In genomic region chr7:74658171-74659004, GRCh38 we compare ENCODE assay signal across 8 cellular contexts. TPM values are rescaled to one million over a fixed set of nuclear protein-coding genes. Genes with fewer than 3 reads are reported as not detected.
DNase-seq lines count a peak whose midpoint lies in the region; ATAC-seq and TF ChIP-seq lines count a peak whose summit lies in the region.

No MANE protein-coding gene starts in this region.

- peak overlapping the region; percentile 98 for H3K4me2 ChIP-seq in PC-3 (ENCODE audit: low read length)

- no peaks in the 10 kb centered on the region for H3K27me3 Mint-ChIP-seq in IgD-negative memory B cell
- H3K27me3 Mint-ChIP-seq in activated T-cell treated with anti-CD3 and anti-CD28 coated beads, Interleukin-2, amount 50 U/mL, for 24 hours = no peaks in the 10 kb centered on the region

- H3K4me1 ChIP-seq in PC-3 (ENCODE audit: insufficient read depth, low read length) (peaks cover 52% of the 10 kb centered on the region), mucosa of rectum (ENCODE audit: control insufficient read depth in 2 of 2, insufficient read depth in 2 of 2, low read length in 2 of 2) (peaks cover 11 to 20% of the 10 kb centered on the region in 2 donors)

- H3K27me3 ChIP-seq in PC-3 (ENCODE audit: low read length) (no peaks in the 10 kb centered on the region), mucosa of rectum (ENCODE audit: control insufficient read depth in 2 of 2, insufficient read depth in 2 of 2, low read length in 2 of 2) (no peaks in the 10 kb centered on the region)

- peak overlapping the region; percentile 82 for H3K27ac ChIP-seq in PC-3 (ENCODE audit: low read length)
- peak overlapping the region; percentile 86 to 94 for H3K27ac ChIP-seq in mucosa of rectum (ENCODE audit: low read depth in 2 of 2, low read length in 2 of 2)

- CTCF ChIA-PET in PC-3 (lab: Charles Lee) = interaction anchor here (0.7 kb wide), 1 partner anchor 245 kb away, joined by 9 read pairs; no protein-coding TSS in a partner anchor

- H3K9me3 Mint-ChIP-seq in IgD-negative memory B cell = no peaks in the 10 kb centered on the region
- H3K9me3 Mint-ChIP-seq in activated T-cell treated with anti-CD3 and anti-CD28 coated beads, Interleukin-2, amount 50 U/mL, for 24 hours = no peaks in the 10 kb centered on the region

- H3K36me3 ChIP-seq in PC-3 (ENCODE audit: low read depth, low read length) = no peaks in the 10 kb centered on the region
- H3K36me3 ChIP-seq in mucosa of rectum (ENCODE audit: control insufficient read depth in 2 of 2, insufficient read depth in 2 of 2, low read length in 2 of 2) = no peaks in the 10 kb centered on the region

- no peaks in the 10 kb centered on the region for H3K9me2 ChIP-seq in PC-3 (replicated peaks; ENCODE audit: low read length)

- BruUV-seq in PC-3 (replicated peaks; lab: Mats Ljungman, UMichigan) = no TSS peak

- POLR2A ChIA-PET in PC-3 (lab: Charles Lee; ENCODE audit: unreplicated experiment) = interaction anchor here (0.7 to 0.8 kb wide), 3 partner anchors 23 to 83 kb away, joined by 19 to 20 read pairs (median 20); no protein-coding TSS in a partner anchor

- H3K79me2 ChIP-seq in PC-3 (ENCODE audit: low read length) = peaks cover 54% of the 10 kb centered on the region

- DNase-seq in DMS 273 (lab: John Stamatoyannopoulos, UW; ENCODE audit: unreplicated experiment) = peak; percentile 99
- DNase-seq in PC-3 = peak; percentile 91
- DNase-seq in activated T-cell treated with anti-CD3 and anti-CD28 coated beads, Interleukin-2, amount 50 U/mL, for 24 hours = peak; percentile 92
- no peak for DNase-seq in epithelial cell of proximal tubule (ENCODE audit: low read depth)
- DNase-seq in stimulated activated CD8-positive, alpha-beta memory T cell treated with anti-CD3 and anti-CD28 coated beads, Interleukin-4, amount 100 ng/mL, for 24 hours (ENCODE audit: low read depth) = peak; percentile 89

- peaks cover 27% of the 10 kb centered on the region for H4K20me1 ChIP-seq in PC-3 (ENCODE audit: low read length)

- TF ChIP-seq CTCF in PC-3 (conservative IDR thresholded peaks at IDR 0.05; ENCODE audit: low read depth, low read length) = no peak
- TF ChIP-seq CTCF in epithelial cell of proximal tubule (conservative IDR thresholded peaks at IDR 0.05; ENCODE audit: low read depth, low read length) = no peak

- peaks cover 2% of the 10 kb centered on the region for H3K36me3 Mint-ChIP-seq in IgD-negative memory B cell
- peaks cover 42% of the 10 kb centered on the region for H3K36me3 Mint-ChIP-seq in activated T-cell treated with anti-CD3 and anti-CD28 coated beads, Interleukin-2, amount 50 U/mL, for 24 hours (ENCODE audit: low read depth)

- H3K9me3 ChIP-seq in PC-3 (ENCODE audit: low read length) = no peaks in the 10 kb centered on the region
- no peaks in the 10 kb centered on the region for H3K9me3 ChIP-seq in mucosa of rectum (ENCODE audit: control insufficient read depth in 2 of 2, low read length in 2 of 2)

- peaks cover 37 to 47% (median 47%) of the 10 kb centered on the region in 3 donors for H3K4me1 Mint-ChIP-seq in IgD-negative memory B cell
- peaks cover 65% of the 10 kb centered on the region for H3K4me1 Mint-ChIP-seq in activated T-cell treated with anti-CD3 and anti-CD28 coated beads, Interleukin-2, amount 50 U/mL, for 24 hours (ENCODE audit: low read depth)

- H3K4me3 ChIP-seq in PC-3 (ENCODE audit: low read length) (peak overlapping the region; percentile 95), epithelial cell of proximal tubule (ENCODE audit: low read depth, low read length) (peak overlapping the region; percentile 93), mucosa of rectum (ENCODE audit: low read length in 2 of 2) (peak overlapping the region; percentile 77 to 78)

- ATAC-seq in GM21528 (IDR thresholded peaks at IDR 0.05; ENCODE audit: low FRiP score, unreplicated experiment) (peak; percentile 45), PC-3 (peak; percentile 74)

- H3K4me3 Mint-ChIP-seq in IgD-negative memory B cell = peak overlapping the region; percentile 91 to 97 (median 94)
- H3K4me3 Mint-ChIP-seq in activated T-cell treated with anti-CD3 and anti-CD28 coated beads, Interleukin-2, amount 50 U/mL, for 24 hours = peak overlapping the region; percentile 86

- peak overlapping the region; percentile 68 for H2AFZ ChIP-seq in PC-3 (ENCODE audit: low read length)

- H3K9ac ChIP-seq in PC-3 (ENCODE audit: low read length) = peak overlapping the region; percentile 98
- peak overlapping the region; percentile 77 to 81 for H3K9ac ChIP-seq in mucosa of rectum (ENCODE audit: low read depth in 1 of 2, low read length in 2 of 2)

- H3K27ac Mint-ChIP-seq in IgD-negative memory B cell = peak overlapping the region; percentile 96 to 99 (median 99)
- peak overlapping the region; percentile 89 for H3K27ac Mint-ChIP-seq in activated T-cell treated with anti-CD3 and anti-CD28 coated beads, Interleukin-2, amount 50 U/mL, for 24 hours

- intact Hi-C loops in PC-3 (cut with micrococcal nuclease) = no loop called here

- H3F3A ChIP-seq in PC-3 (ENCODE audit: low read length, unreplicated experiment) = peaks cover 9% of the 10 kb centered on the region

RNA-seq across cellular contexts. Expression of gene GTF2I, which starts 0.9 kb away (rescaled TPM):
- polyA plus RNA-seq in IgD-negative memory B cell = 81.5 TPM
- total RNA-seq in PC-3 (2014; rRNA removed) (138 and 144 TPM in 2 replicates), epithelial cell of proximal tubule (84.1 and 101 TPM in 2 replicates)
